In the genomic region with DNA sequence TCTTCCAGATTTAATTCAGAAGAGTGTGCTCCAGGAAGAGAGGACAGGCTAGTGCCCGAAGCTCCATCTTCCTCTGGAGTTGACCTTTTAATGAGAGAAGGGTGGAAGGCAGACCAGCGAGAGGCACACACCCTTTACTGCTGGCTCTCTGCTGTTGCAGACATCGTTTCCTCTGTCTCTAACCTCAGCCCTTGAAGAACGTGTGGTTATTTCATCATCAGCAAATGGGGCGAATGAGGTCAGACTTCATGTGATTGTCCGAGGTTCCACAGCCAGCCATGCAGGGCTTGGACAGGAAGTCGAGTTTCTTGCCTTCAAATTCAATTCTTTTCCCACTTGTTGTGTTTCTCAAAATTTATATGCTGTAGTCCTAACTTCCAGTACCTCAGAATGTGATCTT, we compare ENCODE assay signal across 17 cellular contexts.
A peak's percentile ranks its signal among the peaks of the same experiment; 100 is the strongest.
DNase-seq lines count a peak whose midpoint lies in the region; TF ChIP-seq lines count a peak whose summit lies in the region.
"Had no signal": no experiment of that assay in that cellular context is flagged by ENCODE, and none has a peak within 500 bp of the region (broad histone marks: within the 10 kb centered on the region; RNA-seq: fewer than 3 reads in every experiment).

No MANE protein-coding gene starts in this region.

- H3K27ac Mint-ChIP-seq in CD8-positive, alpha-beta memory T cell = no peak overlapping the region
- H3K27ac Mint-ChIP-seq: activated CD4-positive, alpha-beta T cell treated with anti-CD3 and anti-CD28 coated beads, Interleukin-2, amount 10 ng/mL, durations not matched to agents 7 days and 5 days; activated naive CD4-positive, alpha-beta T cell treated with anti-CD3 and anti-CD28 coated beads, Interleukin-2, amount 10 ng/mL, durations not matched to agents 7 days and 5 days; CD4-positive, CD25-positive, alpha-beta regulatory T cell; naive B cell had no signal

- no peak overlapping the region for H3K4me3 Mint-ChIP-seq in CD8-positive, alpha-beta memory T cell
- H3K4me3 Mint-ChIP-seq: activated CD4-positive, alpha-beta T cell treated with anti-CD3 and anti-CD28 coated beads, Interleukin-2, amount 10 ng/mL, durations not matched to agents 7 days and 5 days; activated naive CD4-positive, alpha-beta T cell treated with anti-CD3 and anti-CD28 coated beads, Interleukin-2, amount 10 ng/mL, durations not matched to agents 7 days and 5 days; CD4-positive, CD25-positive, alpha-beta regulatory T cell; naive B cell had no signal

- no peaks in the 10 kb centered on the region for H3K9me3 ChIP-seq in vagina
- no peaks in the 10 kb centered on the region for H3K9me3 ChIP-seq in CD8-positive, alpha-beta memory T cell (ENCODE audit: low read length)
- H3K9me3 ChIP-seq: thoracic aorta had no signal

- H3K36me3 Mint-ChIP-seq in CD8-positive, alpha-beta memory T cell = peaks cover 8 to 55% (median 9%) of the 10 kb centered on the region in 3 donors
- H3K36me3 Mint-ChIP-seq: activated naive CD4-positive, alpha-beta T cell treated with anti-CD3 and anti-CD28 coated beads, Interleukin-2, amount 10 ng/mL, durations not matched to agents 7 days and 5 days had no signal

- POLR2A ChIA-PET in CD8-positive, alpha-beta memory T cell (lab: Charles Lee) = no interaction called here

- H3K36me3 ChIP-seq in vagina = no peaks in the 10 kb centered on the region
- H3K36me3 ChIP-seq in CD8-positive, alpha-beta memory T cell (ENCODE audit: insufficient read depth, low read length) = no peaks in the 10 kb centered on the region
- H3K36me3 ChIP-seq: thoracic aorta had no signal

- intact Hi-C loops in vagina (cut with DNase I) = no loop called here

- CTCF ChIA-PET in CD8-positive, alpha-beta memory T cell (lab: Charles Lee) = no interaction called here

- no peaks in the 10 kb centered on the region for H3K4me1 Mint-ChIP-seq in CD8-positive, alpha-beta memory T cell
- H3K4me1 Mint-ChIP-seq: activated CD4-positive, alpha-beta T cell treated with anti-CD3 and anti-CD28 coated beads, Interleukin-2, amount 10 ng/mL, durations not matched to agents 7 days and 5 days; activated naive CD4-positive, alpha-beta T cell treated with anti-CD3 and anti-CD28 coated beads, Interleukin-2, amount 10 ng/mL, durations not matched to agents 7 days and 5 days; CD4-positive, CD25-positive, alpha-beta regulatory T cell; naive B cell had no signal

- H3K4me1 ChIP-seq in vagina = no peaks in the 10 kb centered on the region
- no peaks in the 10 kb centered on the region for H3K4me1 ChIP-seq in CD8-positive, alpha-beta memory T cell (ENCODE audit: insufficient read depth, low read length)

- H3K27me3 Mint-ChIP-seq in CD8-positive, alpha-beta memory T cell = peaks cover 0 to 5% of the 10 kb centered on the region in 2 donors
- H3K27me3 Mint-ChIP-seq: activated CD4-positive, alpha-beta T cell treated with anti-CD3 and anti-CD28 coated beads, Interleukin-2, amount 10 ng/mL, durations not matched to agents 7 days and 5 days; activated naive CD4-positive, alpha-beta T cell treated with anti-CD3 and anti-CD28 coated beads, Interleukin-2, amount 10 ng/mL, durations not matched to agents 7 days and 5 days; CD4-positive, CD25-positive, alpha-beta regulatory T cell; naive B cell had no signal

- H3K27me3 ChIP-seq in vagina = no peaks in the 10 kb centered on the region
- no peaks in the 10 kb centered on the region for H3K27me3 ChIP-seq in CD8-positive, alpha-beta memory T cell (ENCODE audit: insufficient read depth, low read length, poor library complexity, severe bottlenecking)

- DNase-seq in NCI-H1694 treated with DMSO at 0.1 percent for 48 hours (lab: John Stamatoyannopoulos, UW) (peak; percentile 3), NCI-H1694 (lab: John Stamatoyannopoulos, UW) (no peak), NOMO-1 treated with dmso at 0.1 percent for 144 hours (lab: John Stamatoyannopoulos, UW; ENCODE audit: unreplicated experiment) (peak; percentile 56), fibroblast of mammary gland (ENCODE audit: low read depth) (peak; percentile 75), vagina (ENCODE audit: extremely low spot score in 2 of 2) (no peak)
- DNase-seq in CD8-positive, alpha-beta memory T cell = no peak
- DNase-seq in activated T-cell treated with anti-CD3 and anti-CD28 coated beads, Interleukin-2, amount 50 U/mL, for 48 hours = no peak
- no peak for DNase-seq in stimulated activated CD4-positive, alpha-beta T cell treated with anti-CD3 and anti-CD28 coated beads, Interleukin-4, amount 100 ng/mL, for 4 hours
- DNase-seq: activated CD4-positive, alpha-beta T cell treated with anti-CD3 and anti-CD28 coated beads, Interleukin-2, amount 10 ng/mL, durations not matched to agents 7 days and 5 days; activated naive CD4-positive, alpha-beta T cell treated with anti-CD3 and anti-CD28 coated beads, Interleukin-2, amount 10 ng/mL, durations not matched to agents 7 days and 5 days; CD4-positive, CD25-positive, alpha-beta regulatory T cell; naive B cell; NCI-H187 treated with DMSO at 0.1 percent for 48 hours had no signal

- H3K27ac ChIP-seq in vagina = peak overlapping the region; percentile 5
- H3K27ac ChIP-seq in CD8-positive, alpha-beta memory T cell (ENCODE audit: low read depth, low read length) = no peak overlapping the region
- H3K27ac ChIP-seq: 22Rv1, skin epidermis, thoracic aorta had no signal

- H3K4me3 ChIP-seq in fibroblast of mammary gland (ENCODE audit: control insufficient read depth, low read depth, low read length) (no peak overlapping the region), vagina (no peak overlapping the region)
- no peak overlapping the region for H3K4me3 ChIP-seq in CD8-positive, alpha-beta memory T cell (ENCODE audit: low read length)
- H3K4me3 ChIP-seq: lung, skin epidermis, thoracic aorta had no signal

- H3K9me3 Mint-ChIP-seq in CD8-positive, alpha-beta memory T cell = peaks cover 0 to 10% (median 3%) of the 10 kb centered on the region in 5 donors
- H3K9me3 Mint-ChIP-seq: activated CD4-positive, alpha-beta T cell treated with anti-CD3 and anti-CD28 coated beads, Interleukin-2, amount 10 ng/mL, durations not matched to agents 7 days and 5 days; activated naive CD4-positive, alpha-beta T cell treated with anti-CD3 and anti-CD28 coated beads, Interleukin-2, amount 10 ng/mL, durations not matched to agents 7 days and 5 days had no signal

- no peak for TF ChIP-seq CTCF in fibroblast of mammary gland (conservative IDR thresholded peaks at IDR 0.05; ENCODE audit: control insufficient read depth, insufficient read depth, low read depth, low read length)
- TF ChIP-seq CTCF in vagina (IDR thresholded peaks at IDR 0.05) = no peak

- TF ChIP-seq POLR2A in vagina (IDR thresholded peaks at IDR 0.05) = no peak

Comparison
In these comparisons a context has a peak if more than half of its experiments do, and no peak if none do; other contexts are left out.
1. DNase-seq: peak in NCI-H1694 treated with DMSO at 0.1 percent for 48 hours (single experiment), NOMO-1 treated with dmso at 0.1 percent for 144 hours (single experiment) and fibroblast of mammary gland (single experiment); none in NCI-H1694 (single experiment), vagina (0 of 2), CD8-positive, alpha-beta memory T cell (0 of 5), activated T-cell treated with anti-CD3 and anti-CD28 coated beads, Interleukin-2, amount 50 U/mL, for 48 hours (0 of 2) and stimulated activated CD4-positive, alpha-beta T cell treated with anti-CD3 and anti-CD28 coated beads, Interleukin-4, amount 100 ng/mL, for 4 hours (0 of 2).